18 cellular contexts compared by ENCODE assay signal in genomic region chr1:3598522-3599285, GRCh38. TPM values are rescaled to one million over a fixed set of nuclear protein-coding genes. Genes with fewer than 3 reads are reported as not detected.
DNase-seq lines count a peak whose midpoint lies in the region; ATAC-seq and TF ChIP-seq lines count a peak whose summit lies in the region.
"Had no signal": no experiment of that assay in that cellular context is flagged by ENCODE, and none has a peak within 500 bp of the region (broad histone marks: within the 10 kb centered on the region; RNA-seq: fewer than 3 reads in every experiment).

No MANE protein-coding gene starts in this region.

- H3K27me3 Mint-ChIP-seq in central memory CD8-positive, alpha-beta T cell, result no peaks in the 10 kb centered on the region
- no peaks in the 10 kb centered on the region for H3K27me3 Mint-ChIP-seq in naive thymus-derived CD8-positive, alpha-beta T cell

- no peaks in the 10 kb centered on the region for H3K27me3 ChIP-seq in ACC112 (ENCODE audit: insufficient read depth, low read length)
- H3K27me3 ChIP-seq in GM06990 (replicated peaks; ENCODE audit: control insufficient read depth, insufficient read depth, low read length), result no peaks in the 10 kb centered on the region; the same call in 1 of the 2 replicates
- H3K27me3 ChIP-seq: colonic mucosa had no signal

- no peak overlapping the region for H3K27ac ChIP-seq in ACC112 (ENCODE audit: low read depth, low read length)
- H3K27ac ChIP-seq: colonic mucosa, psoas muscle, tibial artery had no signal

- no peaks in the 10 kb centered on the region for H3K36me3 ChIP-seq in ACC112 (ENCODE audit: insufficient read depth, low read length)
- no peaks in the 10 kb centered on the region for H3K36me3 ChIP-seq in GM06990 (ENCODE audit: control insufficient read depth, insufficient read depth, low read length)
- H3K36me3 ChIP-seq: colonic mucosa, tibial artery had no signal

- POLR2A ChIA-PET in naive thymus-derived CD8-positive, alpha-beta T cell (lab: Charles Lee), result interaction anchor here (0.6 to 1.6 kb wide), 3 partner anchors 23 to 85 kb away, joined by 3 to 5 read pairs (median 3); no protein-coding TSS in a partner anchor

- no peak for ATAC-seq in central memory CD8-positive, alpha-beta T cell (replicated peaks; ENCODE audit: extremely low read depth, poor library complexity, severe bottlenecking)
- ATAC-seq in naive thymus-derived CD8-positive, alpha-beta T cell, result no peak
- ATAC-seq in HG02798 (IDR thresholded peaks at IDR 0.05; ENCODE audit: poor library complexity, unreplicated experiment) (no peak), HG03108 (IDR thresholded peaks at IDR 0.05; ENCODE audit: unreplicated experiment) (no peak), HG03196 (IDR thresholded peaks at IDR 0.05; ENCODE audit: unreplicated experiment) (no peak)

- H3K36me3 Mint-ChIP-seq in central memory CD8-positive, alpha-beta T cell (ENCODE audit: insufficient read depth), result peaks cover 1% of the 10 kb centered on the region
- no peaks in the 10 kb centered on the region for H3K36me3 Mint-ChIP-seq in naive thymus-derived CD8-positive, alpha-beta T cell

- H3K27ac Mint-ChIP-seq in central memory CD8-positive, alpha-beta T cell (ENCODE audit: low read depth), result no peak overlapping the region
- H3K27ac Mint-ChIP-seq in naive thymus-derived CD8-positive, alpha-beta T cell, result peak overlapping the region in 6 of 10 donors; percentile 57 to 94 (median 87)

- H3K4me1 Mint-ChIP-seq in central memory CD8-positive, alpha-beta T cell, result peaks cover 17% of the 10 kb centered on the region
- peaks cover 15 to 46% (median 33%) of the 10 kb centered on the region in 4 donors for H3K4me1 Mint-ChIP-seq in naive thymus-derived CD8-positive, alpha-beta T cell

- no peaks in the 10 kb centered on the region for H3K79me2 ChIP-seq in ACC112 (ENCODE audit: control insufficient read depth, insufficient read depth, low read length, unreplicated experiment)

- peak overlapping the region; percentile 40 for H3K4me3 ChIP-seq in ACC112 (ENCODE audit: low read depth, low read length)
- H3K4me3 ChIP-seq in GM06990 (replicated peaks; ENCODE audit: low read depth, low read length), result no peak overlapping the region
- H3K4me3 ChIP-seq: colonic mucosa, psoas muscle, tibial artery had no signal

- H3K9me3 Mint-ChIP-seq in central memory CD8-positive, alpha-beta T cell, result no peaks in the 10 kb centered on the region
- no peaks in the 10 kb centered on the region for H3K9me3 Mint-ChIP-seq in naive thymus-derived CD8-positive, alpha-beta T cell

- no peak for TF ChIP-seq CTCF in GM06990 (IDR thresholded peaks at IDR 0.05; ENCODE audit: insufficient read depth, low read length, poor library complexity, severe bottlenecking)

- peak overlapping the region; percentile 68 for H3K4me3 Mint-ChIP-seq in central memory CD8-positive, alpha-beta T cell
- H3K4me3 Mint-ChIP-seq in naive thymus-derived CD8-positive, alpha-beta T cell, result peak overlapping the region in 8 of 10 donors; percentile 61 to 95 (median 88)

- no peak overlapping the region for H2AFZ ChIP-seq in ACC112 (ENCODE audit: low read length, unreplicated experiment)

- no peaks in the 10 kb centered on the region for H3K4me1 ChIP-seq in ACC112 (ENCODE audit: control insufficient read depth, insufficient read depth, low read length, unreplicated experiment)
- H3K4me1 ChIP-seq: colonic mucosa had no signal

- DNase-seq in GM06990 (ENCODE audit: extremely low read depth, insufficient read length), result peak; percentile 28
- no peak for DNase-seq in central memory CD8-positive, alpha-beta T cell (ENCODE audit: low spot score in 2 of 2)
- no peak for DNase-seq in naive thymus-derived CD8-positive, alpha-beta T cell
- no peak for DNase-seq in stimulated activated CD4-positive, alpha-beta T cell treated with anti-CD3 and anti-CD28 coated beads, Interleukin-2, amount 100 ng/mL, for 48 hours
- DNase-seq: AML-193; amniotic stem cell; colonic mucosa; NCI-H1048; NCI-H446; stimulated activated CD8-positive, alpha-beta memory T cell treated with anti-CD3 and anti-CD28 coated beads, Interleukin-4, amount 100 ng/mL, for 48 hours; SW 1271; tibial artery had no signal

RNA-seq across cellular contexts. Expression of gene MEGF6, which starts 12.6 kb away (rescaled TPM):
- total RNA-seq in naive thymus-derived CD8-positive, alpha-beta T cell, result 100 to 1,000 TPM; 197 to 198 TPM
- polyA plus RNA-seq in naive thymus-derived CD8-positive, alpha-beta T cell, result 1 to 10 TPM; 2.2 to 3.5 (median 2.5) TPM

RNA-seq across cellular contexts. Expression of gene TPRG1L, which starts 26.1 kb away (rescaled TPM):
- 10 to 100 TPM; 57.4 to 61.7 TPM for total RNA-seq in naive thymus-derived CD8-positive, alpha-beta T cell
- 10 to 100 TPM; 41.9 to 48.3 (median 42.3) TPM for polyA plus RNA-seq in naive thymus-derived CD8-positive, alpha-beta T cell

RNA-seq across cellular contexts. Expression of gene WRAP73, which starts 51.2 kb away (rescaled TPM):
- 10 to 100 TPM; 37.4 to 46.8 TPM for total RNA-seq in naive thymus-derived CD8-positive, alpha-beta T cell
- 10 to 100 TPM; 26.3 to 32.1 (median 26.4) TPM for polyA plus RNA-seq in naive thymus-derived CD8-positive, alpha-beta T cell

RNA-seq across cellular contexts. Expression of gene TP73, which starts 53.6 kb away (rescaled TPM):
- total RNA-seq in naive thymus-derived CD8-positive, alpha-beta T cell, result not detected
- under 1 TPM in 2 of 3 donors, not detected in 1; 0.04 to 0.06 TPM for polyA plus RNA-seq in naive thymus-derived CD8-positive, alpha-beta T cell
- total RNA-seq: HT1080 had no signal
